Comparison of ENCODE assay signal across 21 cellular contexts in genomic region chr17:67639997-67640396, GRCh38.
DNase-seq lines count a peak whose midpoint lies in the region; ATAC-seq and TF ChIP-seq lines count a peak whose summit lies in the region.
"Had no signal": no experiment of that assay in that cellular context is flagged by ENCODE, and none has a peak within 500 bp of the region (broad histone marks: within the 10 kb centered on the region; RNA-seq: fewer than 3 reads in every experiment).

No MANE protein-coding gene starts in this region.

- H3K36me3 ChIP-seq in GM23338 (ENCODE audit: insufficient read depth) (no peaks in the 10 kb centered on the region), brain microvascular endothelial cell (replicated peaks) (no peaks in the 10 kb centered on the region)
- H3K36me3 ChIP-seq: SJSA1 had no signal

- H3K27ac Mint-ChIP-seq in GM23338: no peak overlapping the region
- H3K27ac Mint-ChIP-seq in stimulated activated effector memory CD8-positive, alpha-beta T cell treated with anti-CD3 and anti-CD28 coated beads, Interleukin-12 subunit alpha, Interleukin-12 subunit beta, amount 100 ng/mL, for 72 hours: peak overlapping the region; percentile 14
- H3K27ac Mint-ChIP-seq: dendritic cell treated with granulocyte-macrophage colony-stimulating factor and Interleukin-4, amounts not matched to agents 40 ng/mL and 50 ng/mL, for 4 days; memory B cell had no signal

- no peaks in the 10 kb centered on the region for H3K9me2 ChIP-seq in GM23338 (ENCODE audit: insufficient read depth)

- H3K4me3 ChIP-seq in GM23338 (no peak overlapping the region), brain microvascular endothelial cell (ENCODE audit: low read depth, low read length) (no peak overlapping the region)
- H3K4me3 ChIP-seq: SJSA1 had no signal

- no peak overlapping the region for H3K4me3 Mint-ChIP-seq in GM23338
- no peak overlapping the region for H3K4me3 Mint-ChIP-seq in stimulated activated effector memory CD8-positive, alpha-beta T cell treated with anti-CD3 and anti-CD28 coated beads, Interleukin-12 subunit alpha, Interleukin-12 subunit beta, amount 100 ng/mL, for 72 hours
- H3K4me3 Mint-ChIP-seq: activated CD4-positive, alpha-beta T cell treated with anti-CD3 and anti-CD28 coated beads for 36 hours; activated T-cell treated with anti-CD3 and anti-CD28 coated beads, Interleukin-2, amount 50 U/mL, for 4 hours; dendritic cell treated with granulocyte-macrophage colony-stimulating factor and Interleukin-4, amounts not matched to agents 40 ng/mL and 50 ng/mL, for 4 days; memory B cell had no signal

- no peak overlapping the region for H3K4me2 ChIP-seq in GM23338

- H3K27me3 Mint-ChIP-seq in GM23338 (ENCODE audit: insufficient read depth, low read depth, poor library complexity): peaks cover 5% of the 10 kb centered on the region
- H3K27me3 Mint-ChIP-seq: activated CD4-positive, alpha-beta T cell treated with anti-CD3 and anti-CD28 coated beads for 36 hours; dendritic cell treated with granulocyte-macrophage colony-stimulating factor and Interleukin-4, amounts not matched to agents 40 ng/mL and 50 ng/mL, for 4 days; memory B cell had no signal

- H4K20me1 ChIP-seq in GM23338 (replicated peaks; ENCODE audit: insufficient read depth): peaks cover 4% of the 10 kb centered on the region; the same call in 1 of the 2 replicates

- H3K4me1 Mint-ChIP-seq in GM23338: peaks cover 20% of the 10 kb centered on the region
- peaks cover 5% of the 10 kb centered on the region for H3K4me1 Mint-ChIP-seq in stimulated activated effector memory CD8-positive, alpha-beta T cell treated with anti-CD3 and anti-CD28 coated beads, Interleukin-12 subunit alpha, Interleukin-12 subunit beta, amount 100 ng/mL, for 72 hours
- H3K4me1 Mint-ChIP-seq: activated CD4-positive, alpha-beta T cell treated with anti-CD3 and anti-CD28 coated beads for 36 hours; memory B cell had no signal

- no peak for DNase-seq in GM23338 (ENCODE audit: low spot score)
- DNase-seq in left ventricle myocardium superior: no peak
- DNase-seq in stimulated activated effector memory CD8-positive, alpha-beta T cell treated with anti-CD3 and anti-CD28 coated beads, Interleukin-12 subunit alpha, Interleukin-12 subunit beta, amount 100 ng/mL, for 72 hours (ENCODE audit: low spot score in 2 of 2): no peak
- DNase-seq in brain microvascular endothelial cell: no peak
- no peak for DNase-seq in NCI-H510A (lab: John Stamatoyannopoulos, UW)
- DNase-seq: activated CD4-positive, alpha-beta T cell treated with anti-CD3 and anti-CD28 coated beads for 36 hours; activated naive CD4-positive, alpha-beta T cell treated with Interleukin-2 at 50 U/mL for 16 hours; activated T-cell treated with anti-CD3 and anti-CD28 coated beads, Interleukin-2, amount 50 U/mL, for 4 hours; amygdala; caudate nucleus; kidney; nucleus accumbens; stimulated activated CD4-positive, alpha-beta T cell treated with anti-CD3 and anti-CD28 coated beads, Interleukin-12 subunit alpha, Interleukin-12 subunit beta, amount 100 ng/mL, for 4 hours; stimulated activated CD4-positive, alpha-beta T cell treated with anti-CD3 and anti-CD28 coated beads, Interleukin-4, amount 100 ng/mL, for 24 hours; stimulated activated naive CD4-positive, alpha-beta T cell treated with Interleukin-2 at 50 U/mL for 16 hours had no signal

- in situ Hi-C loops in brain microvascular endothelial cell (cut with HindIII; ENCODE audit: low pct_ligation_motif_present, low sequenced_read_pairs): no loop called here

- H2AFZ ChIP-seq in GM23338: no peak overlapping the region

- peaks cover 13% of the 10 kb centered on the region for H3K4me1 ChIP-seq in GM23338 (ENCODE audit: insufficient read depth)
- H3K4me1 ChIP-seq: SJSA1 had no signal

- H3K27ac ChIP-seq in GM23338 (ENCODE audit: low read depth): peak overlapping the region; percentile 42; the same call in 1 of the 2 replicates
- peak overlapping the region; percentile 97 for H3K27ac ChIP-seq in VCaP
- no peak overlapping the region for H3K27ac ChIP-seq in brain microvascular endothelial cell
- H3K27ac ChIP-seq: SJSA1 had no signal

- H3K27me3 ChIP-seq in GM23338 (ENCODE audit: insufficient read depth): no peaks in the 10 kb centered on the region
- H3K27me3 ChIP-seq in brain microvascular endothelial cell (replicated peaks): no peaks in the 10 kb centered on the region
- H3K27me3 ChIP-seq: SJSA1 had no signal

- H3K36me3 Mint-ChIP-seq in GM23338 (ENCODE audit: low read depth): peaks cover 2% of the 10 kb centered on the region; the same call in 1 of the 3 replicates
- peaks cover 40% of the 10 kb centered on the region for H3K36me3 Mint-ChIP-seq in stimulated activated effector memory CD8-positive, alpha-beta T cell treated with anti-CD3 and anti-CD28 coated beads, Interleukin-12 subunit alpha, Interleukin-12 subunit beta, amount 100 ng/mL, for 72 hours

- H3K79me2 ChIP-seq in GM23338 (replicated peaks; ENCODE audit: insufficient read depth): no peaks in the 10 kb centered on the region

- no peak for TF ChIP-seq CTCF in GM23338 (conservative IDR thresholded peaks at IDR 0.05; ENCODE audit: low read depth in 2 of 2)
- no peak for TF ChIP-seq CTCF in VCaP (conservative IDR thresholded peaks at IDR 0.05)
- no peak for TF ChIP-seq CTCF in brain microvascular endothelial cell (IDR thresholded peaks at IDR 0.05; ENCODE audit: low read depth, low read length, missing control alignments)

- H3F3A ChIP-seq in GM23338 (replicated peaks; ENCODE audit: low read depth): no peaks in the 10 kb centered on the region

- ATAC-seq in GM23338 (no peak), left ventricle myocardium superior (peak; percentile 63), GM18868 (IDR thresholded peaks at IDR 0.05; ENCODE audit: unreplicated experiment) (no peak)
- ATAC-seq in stimulated activated effector memory CD8-positive, alpha-beta T cell treated with anti-CD3 and anti-CD28 coated beads, Interleukin-12 subunit alpha, Interleukin-12 subunit beta, amount 100 ng/mL, for 72 hours: no peak
- ATAC-seq: activated CD4-positive, alpha-beta T cell treated with anti-CD3 and anti-CD28 coated beads for 36 hours; activated T-cell treated with anti-CD3 and anti-CD28 coated beads, Interleukin-2, amount 50 U/mL, for 4 hours; Panc1 had no signal

- intact Hi-C loops in left ventricle myocardium superior (cut with micrococcal nuclease): no loop called here

- H3K9me3 Mint-ChIP-seq in GM23338: no peaks in the 10 kb centered on the region
- no peaks in the 10 kb centered on the region for H3K9me3 Mint-ChIP-seq in stimulated activated effector memory CD8-positive, alpha-beta T cell treated with anti-CD3 and anti-CD28 coated beads, Interleukin-12 subunit alpha, Interleukin-12 subunit beta, amount 100 ng/mL, for 72 hours
- H3K9me3 Mint-ChIP-seq: activated T-cell treated with anti-CD3 and anti-CD28 coated beads, Interleukin-2, amount 50 U/mL, for 4 hours; dendritic cell treated with granulocyte-macrophage colony-stimulating factor and Interleukin-4, amounts not matched to agents 40 ng/mL and 50 ng/mL, for 4 days; memory B cell had no signal
